In the genomic region with DNA sequence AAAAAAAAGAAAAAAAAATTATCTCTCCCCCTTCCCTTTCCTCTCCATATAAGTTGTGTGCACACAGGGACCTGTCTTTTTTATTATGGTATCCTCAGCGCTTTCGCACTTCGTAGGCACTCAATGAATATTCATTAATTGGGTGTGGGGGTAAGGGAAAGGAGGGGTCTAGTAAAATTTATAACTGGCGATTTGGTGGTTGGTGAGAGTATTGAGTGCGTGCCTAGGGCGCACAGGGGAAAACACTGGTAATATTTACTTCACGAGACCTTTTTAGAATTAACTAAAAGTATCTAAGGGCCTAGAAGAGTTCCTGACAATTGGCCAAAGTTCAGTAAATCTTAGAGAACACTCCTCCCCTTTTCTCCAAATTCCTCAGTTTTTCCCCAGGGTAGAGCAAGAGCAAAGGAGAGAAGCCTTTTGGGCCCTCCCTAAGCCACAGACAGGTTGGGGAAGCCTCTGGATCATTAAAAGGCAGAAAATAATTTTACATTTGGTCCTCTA, we compare ENCODE assay signal across 11 cellular contexts. TPM values are rescaled to one million over a fixed set of nuclear protein-coding genes. Genes with fewer than 3 reads are reported as not detected.
DNase-seq lines count a peak whose midpoint lies in the region; ATAC-seq and TF ChIP-seq lines count a peak whose summit lies in the region.
"Had no signal": no experiment of that assay in that cellular context is flagged by ENCODE, and none has a peak within 500 bp of the region (broad histone marks: within the 10 kb centered on the region; RNA-seq: fewer than 3 reads in every experiment).

No MANE protein-coding gene starts in this region.

- no peak for TF ChIP-seq POLR2A in gastrocnemius medialis (IDR thresholded peaks at IDR 0.05)

- H3K4me1 ChIP-seq in right atrium auricular region = peaks cover 0 to 12% of the 10 kb centered on the region in 2 donors
- peaks cover 0 to 3% of the 10 kb centered on the region in 2 donors for H3K4me1 ChIP-seq in gastrocnemius medialis

- peaks cover 5% of the 10 kb centered on the region for H3K4me1 Mint-ChIP-seq in activated T-helper 17 cell treated with anti-CD3 and anti-CD28 coated beads, Interleukin-2, amount 50 U/mL, for 72 hours
- H3K4me1 Mint-ChIP-seq in Calu3 (ENCODE audit: low read depth, unreplicated experiment) = no peaks in the 10 kb centered on the region

- no peaks in the 10 kb centered on the region for H3K9me3 ChIP-seq in right atrium auricular region
- H3K9me3 ChIP-seq in gastrocnemius medialis = no peaks in the 10 kb centered on the region

- in situ Hi-C loops in gastrocnemius medialis (cut with MboI; ENCODE audit: low sequenced_read_pairs in 4 of 4) = no loop called here

- no peaks in the 10 kb centered on the region for H3K9me3 Mint-ChIP-seq in activated T-helper 17 cell treated with anti-CD3 and anti-CD28 coated beads, Interleukin-2, amount 50 U/mL, for 72 hours
- H3K9me3 Mint-ChIP-seq in Calu3 (ENCODE audit: low read depth, unreplicated experiment) = no peaks in the 10 kb centered on the region

- ATAC-seq in activated T-helper 17 cell treated with anti-CD3 and anti-CD28 coated beads, Interleukin-2, amount 50 U/mL, for 72 hours (replicated peaks) = no peak
- ATAC-seq in gastrocnemius medialis = no peak
- no peak for ATAC-seq in activated CD4-positive, CD25-positive, alpha-beta regulatory T cell treated with anti-CD3 and anti-CD28 coated beads, Interleukin-2, amount 50 U/mL, for 24 hours

- peaks cover 25% of the 10 kb centered on the region for H3K27me3 Mint-ChIP-seq in activated T-helper 17 cell treated with anti-CD3 and anti-CD28 coated beads, Interleukin-2, amount 50 U/mL, for 72 hours
- H3K27me3 Mint-ChIP-seq in Calu3 (ENCODE audit: unreplicated experiment) = no peaks in the 10 kb centered on the region

- peak overlapping the region; percentile 65 for H3K4me3 Mint-ChIP-seq in activated T-helper 17 cell treated with anti-CD3 and anti-CD28 coated beads, Interleukin-2, amount 50 U/mL, for 72 hours
- H3K4me3 Mint-ChIP-seq in Calu3 (ENCODE audit: low read depth, unreplicated experiment) = no peak overlapping the region

- no peak for TF ChIP-seq CTCF in right atrium auricular region (IDR thresholded peaks at IDR 0.05)
- no peak for TF ChIP-seq CTCF in gastrocnemius medialis (IDR thresholded peaks at IDR 0.05 in 4 of 5, conservative IDR thresholded peaks at IDR 0.05 in 1 of 5)
- TF ChIP-seq CTCF in Calu3 (IDR thresholded peaks at IDR 0.05; ENCODE audit: unreplicated experiment) = no peak

- H3K36me3 ChIP-seq in H7 (replicated peaks; ENCODE audit: control insufficient read depth, insufficient read depth, low read length) (no peaks in the 10 kb centered on the region), right atrium auricular region (no peaks in the 10 kb centered on the region), gastrocnemius medialis (no peaks in the 10 kb centered on the region)

- H3K27ac ChIP-seq in right atrium auricular region (peak overlapping the region; percentile 41 to 59), gastrocnemius medialis (no peak overlapping the region)

- intact Hi-C loops in gastrocnemius medialis (cut with DNase I; ENCODE audit: low total_unique reads) = loop anchor here (2.0 kb wide), 1 partner anchor 26 kb away; a partner anchor contains a TSS
- intact Hi-C loops in Calu3 (cut with micrococcal nuclease; ENCODE audit: unreplicated experiment) = no loop called here

- H3K27me3 ChIP-seq in H7 (ENCODE audit: control insufficient read depth, insufficient read depth, low read length) = no peaks in the 10 kb centered on the region; the same call in 1 of the 2 replicates
- no peaks in the 10 kb centered on the region for H3K27me3 ChIP-seq in right atrium auricular region
- no peaks in the 10 kb centered on the region for H3K27me3 ChIP-seq in gastrocnemius medialis

- no peak overlapping the region for H3K27ac Mint-ChIP-seq in activated T-helper 17 cell treated with anti-CD3 and anti-CD28 coated beads, Interleukin-2, amount 50 U/mL, for 72 hours
- H3K27ac Mint-ChIP-seq in Calu3 (ENCODE audit: unreplicated experiment) = no peak overlapping the region

- no peaks in the 10 kb centered on the region for H3K36me3 Mint-ChIP-seq in activated T-helper 17 cell treated with anti-CD3 and anti-CD28 coated beads, Interleukin-2, amount 50 U/mL, for 72 hours (ENCODE audit: low read depth)
- no peaks in the 10 kb centered on the region for H3K36me3 Mint-ChIP-seq in Calu3 (ENCODE audit: insufficient read depth, unreplicated experiment)

- H3K4me3 ChIP-seq in H7 (ENCODE audit: insufficient read depth, low read depth, low read length) = peak overlapping the region; percentile 43
- peak overlapping the region; percentile 24 to 55 for H3K4me3 ChIP-seq in right atrium auricular region
- H3K4me3 ChIP-seq in gastrocnemius medialis = peak overlapping the region; percentile 45 to 67 (median 56)
- H3K4me3 ChIP-seq: GM12878 had no signal

- CTCF ChIA-PET in Calu3 (lab: Charles Lee) = no interaction called here

- DNase-seq in H7 (no peak), right atrium auricular region (ENCODE audit: low spot score) (no peak), gastrocnemius medialis (no peak), Calu3 (no peak), NCI-H1092 (lab: John Stamatoyannopoulos, UW) (no peak), medulla oblongata (ENCODE audit: extremely low spot score) (no peak)
- DNase-seq: activated CD4-positive, alpha-beta T cell treated with anti-CD3 and anti-CD28 coated beads, Interleukin-2, amount 50 U/mL, for 1 hour; stimulated activated CD4-positive, alpha-beta T cell treated with anti-CD3 and anti-CD28 coated beads, Interleukin-4, amount 100 ng/mL, for 24 hours had no signal

- BruUV-seq in Calu3 (replicated peaks; lab: Mats Ljungman, UMichigan) = no TSS peak

RNA-seq across cellular contexts. Expression of a gene that starts 25.7 kb away (rescaled TPM):
- 65.8 and 72.6 TPM in 2 replicates for total RNA-seq in H7 (2014; rRNA removed; shearing (Covaris generic))
- total RNA-seq in activated T-helper 17 cell treated with anti-CD3 and anti-CD28 coated beads, Interleukin-2, amount 50 U/mL, for 72 hours = 1 to 10 TPM; 1.7 to 2.7 TPM
- total RNA-seq in right atrium auricular region = 1 to 10 TPM; 4.1 to 8.5 TPM
- total RNA-seq in gastrocnemius medialis = 1 to 10 TPM; 1.6 to 4.4 (median 2.4) TPM
- total RNA-seq in Calu3 (2022) = 5.5 and 8.1 TPM in 2 replicates

RNA-seq across cellular contexts. Expression of a gene that starts 40.6 kb away (rescaled TPM):
- 65.5 and 77.7 TPM in 2 replicates for total RNA-seq in H7 (2014; rRNA removed; shearing (Covaris generic))
- 10 to 100 TPM; 51.2 to 70.0 TPM for total RNA-seq in activated T-helper 17 cell treated with anti-CD3 and anti-CD28 coated beads, Interleukin-2, amount 50 U/mL, for 72 hours
- total RNA-seq in right atrium auricular region (10 to 100 TPM; 10.4 to 25.3 TPM), gastrocnemius medialis (10 to 100 TPM; 17.8 to 73.2 (median 34.8) TPM), Calu3 (2022) (33.3 and 35.4 TPM in 2 replicates)

Comparison
In these comparisons a context has a peak if more than half of its experiments do, and no peak if none do; other contexts are left out.
1. H3K27ac ChIP-seq: peak in right atrium auricular region (2 of 2); none in gastrocnemius medialis (0 of 4).
2. Peak in every context shown above with its lines, with median percentiles within 50 percentile points of each other: H3K4me3 ChIP-seq.